ENCODE assay signal across 1 cellular context in the genomic region with DNA sequence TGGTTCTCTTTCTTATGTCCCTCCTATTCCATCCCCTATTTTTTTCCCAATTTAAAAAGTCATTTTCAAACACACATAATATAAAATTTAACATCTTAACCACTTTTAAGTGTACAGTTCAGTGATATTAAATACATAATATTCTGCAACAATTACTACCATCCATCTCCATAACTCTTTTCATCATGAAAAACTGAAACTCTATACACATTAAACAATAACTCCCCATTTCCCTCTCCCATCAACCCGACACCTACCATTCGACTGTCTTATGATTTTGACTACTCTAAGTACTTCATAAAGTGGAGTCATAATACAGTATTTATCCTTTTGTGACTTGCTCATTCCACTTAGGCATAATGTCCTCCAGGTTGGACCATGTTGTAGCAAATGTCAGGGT.
TF ChIP-seq lines count a peak whose summit lies in the region.

No MANE protein-coding gene starts in this region.

TF ChIP-seq in K562, 482 proteins besides CTCF, POLR2A, EP300 and RAD21:
- TF ChIP-seq ID3 (CRISPR knock-in tag; IDR thresholded peaks at IDR 0.05) = no peak
- TF ChIP-seq ID3 (tag; IDR thresholded peaks at IDR 0.05) = no peak
- TF ChIP-seq JUNB (CRISPR knock-in tag; conservative IDR thresholded peaks at IDR 0.05) = no peak
- no peak for TF ChIP-seq NR2C2 (CRISPR knock-in tag; IDR thresholded peaks at IDR 0.05)
- peak; percentile 3; the same call in 1 of the 2 replicates for TF ChIP-seq NR2C2 (tag; IDR thresholded peaks at IDR 0.05)
- no peak for TF ChIP-seq GABPA (tag; conservative IDR thresholded peaks at IDR 0.05; ENCODE audit: low read depth)
- no peak for TF ChIP-seq HDAC3 (IDR thresholded peaks at IDR 0.05; ENCODE audit: borderline replicate concordance, partially characterized antibody)
- no peak for TF ChIP-seq TCFL5 (CRISPR knock-in tag; conservative IDR thresholded peaks at IDR 0.05)
- TF ChIP-seq ZNF586 (CRISPR knock-in tag; conservative IDR thresholded peaks at IDR 0.05) = no peak
